ENCODE assay signal across 13 cellular contexts in genomic region chr10:77800738-77801266, GRCh38.
A peak's percentile ranks its signal among the peaks of the same experiment; 100 is the strongest.
DNase-seq lines count a peak whose midpoint lies in the region; ATAC-seq and TF ChIP-seq lines count a peak whose summit lies in the region.
"Had no signal": no experiment of that assay in that cellular context is flagged by ENCODE, and none has a peak within 500 bp of the region (broad histone marks: within the 10 kb centered on the region; RNA-seq: fewer than 3 reads in every experiment).

No MANE protein-coding gene starts in this region.

- H3K9me3 Mint-ChIP-seq in activated T-cell treated with anti-CD3 and anti-CD28 coated beads, Interleukin-2, amount 50 U/mL, for 72 hours, result no peaks in the 10 kb centered on the region
- H3K9me3 Mint-ChIP-seq in WTC11, result no peaks in the 10 kb centered on the region
- H3K9me3 Mint-ChIP-seq: naive B cell had no signal

- H3K27me3 ChIP-seq in effector memory CD4-positive, alpha-beta T cell (replicated peaks; ENCODE audit: control insufficient read depth, insufficient read depth, low read length, poor library complexity, severe bottlenecking), result no peaks in the 10 kb centered on the region
- H3K27me3 ChIP-seq in spleen (replicated peaks in 1 of 7) (no peaks in the 10 kb centered on the region), gastroesophageal sphincter (no peaks in the 10 kb centered on the region), thyroid gland (no peaks in the 10 kb centered on the region), hepatocyte (no peaks in the 10 kb centered on the region)

- H3K9me3 ChIP-seq in effector memory CD4-positive, alpha-beta T cell (ENCODE audit: control insufficient read depth, low read length), result no peaks in the 10 kb centered on the region
- H3K9me3 ChIP-seq in spleen (no peaks in the 10 kb centered on the region), gastroesophageal sphincter (no peaks in the 10 kb centered on the region), thyroid gland (no peaks in the 10 kb centered on the region), hepatocyte (ENCODE audit: low read depth) (no peaks in the 10 kb centered on the region)

- H3K4me3 ChIP-seq in effector memory CD4-positive, alpha-beta T cell (ENCODE audit: insufficient read depth, low read depth, low read length, poor library complexity, severe bottlenecking), result no peak overlapping the region
- H3K4me3 ChIP-seq in spleen (no peak overlapping the region), gastroesophageal sphincter (no peak overlapping the region), thyroid gland (replicated peaks in 1 of 3) (no peak overlapping the region), hepatocyte (no peak overlapping the region)

- H4K20me1 ChIP-seq in hepatocyte (ENCODE audit: insufficient read depth, poor library complexity, severe bottlenecking), result no peaks in the 10 kb centered on the region

- TF ChIP-seq CTCF in WTC11 (IDR thresholded peaks at IDR 0.05) (no peak), spleen (IDR thresholded peaks at IDR 0.05 in 8 of 11, conservative IDR thresholded peaks at IDR 0.05 in 3 of 11) (no peak), gastroesophageal sphincter (IDR thresholded peaks at IDR 0.05) (no peak), thyroid gland (IDR thresholded peaks at IDR 0.05) (no peak), hepatocyte (IDR thresholded peaks at IDR 0.05; ENCODE audit: poor library complexity) (no peak)

- no peaks in the 10 kb centered on the region for H3K36me3 ChIP-seq in effector memory CD4-positive, alpha-beta T cell (ENCODE audit: control insufficient read depth, insufficient read depth, low read length)
- H3K36me3 ChIP-seq in spleen (peaks cover 0 to 83% (median 7%) of the 10 kb centered on the region in 6 donors), gastroesophageal sphincter (peaks cover 0 to 100% of the 10 kb centered on the region in 2 donors), thyroid gland (peaks cover 41 to 80% of the 10 kb centered on the region in 2 donors), hepatocyte (replicated peaks; ENCODE audit: insufficient read depth, low read depth) (no peaks in the 10 kb centered on the region)

- WGBS in spleen, 5 donors, result 75 to 94% (median 91%) methylated on average over 5 of the region's 5 CpGs
- 55 to 61% methylated on average over 2 of the region's 5 CpGs for WGBS in gastroesophageal sphincter (ENCODE audit: low coverage in 1 of 2), 2 donors
- 93 to 98% methylated on average over 5 of the region's 5 CpGs for WGBS in thyroid gland, 2 donors
- 92% methylated on average over 5 of the region's 5 CpGs for WGBS in hepatocyte (ENCODE audit: low lambda C conversion rate, missing lambda C conversion rate)

- no peak for TF ChIP-seq EP300 in gastroesophageal sphincter (IDR thresholded peaks at IDR 0.05)

- peak overlapping the region; percentile 48 to 83 for H3K4me3 Mint-ChIP-seq in activated T-cell treated with anti-CD3 and anti-CD28 coated beads, Interleukin-2, amount 50 U/mL, for 72 hours
- no peak overlapping the region for H3K4me3 Mint-ChIP-seq in WTC11
- H3K4me3 Mint-ChIP-seq: activated naive CD8-positive, alpha-beta T cell; naive B cell had no signal

- ATAC-seq in activated T-cell treated with anti-CD3 and anti-CD28 coated beads, Interleukin-2, amount 50 U/mL, for 72 hours (replicated peaks in 1 of 2), result peak; percentile 5
- no peak for ATAC-seq in WTC11
- no peak for ATAC-seq in gastroesophageal sphincter

- H3K27ac ChIP-seq in effector memory CD4-positive, alpha-beta T cell (ENCODE audit: insufficient read depth, low read length, poor library complexity, severe bottlenecking), result peak overlapping the region; percentile 39
- H3K27ac ChIP-seq in spleen (no peak overlapping the region), gastroesophageal sphincter (no peak overlapping the region), thyroid gland (no peak overlapping the region), hepatocyte (no peak overlapping the region)
- H3K27ac ChIP-seq: VCaP had no signal

- H3K9me2 ChIP-seq in hepatocyte (replicated peaks; ENCODE audit: insufficient read depth), result no peaks in the 10 kb centered on the region

- no peak for DNase-seq in activated T-cell treated with anti-CD3 and anti-CD28 coated beads, Interleukin-2, amount 50 U/mL, for 72 hours
- no peak for DNase-seq in activated T-cell treated with anti-CD3 and anti-CD28 coated beads, Interleukin-2, amount 50 U/mL, for 1 hour
- DNase-seq in WTC11 (ENCODE audit: low spot score) (no peak), spleen (peak; percentile 35), thyroid gland (no peak), hepatocyte (ENCODE audit: low spot score) (no peak)
- no peak for DNase-seq in effector memory CD4-positive, alpha-beta T cell
- DNase-seq: Kasumi-1, naive B cell, NCI-H2171 had no signal

- H3K4me1 ChIP-seq in effector memory CD4-positive, alpha-beta T cell (ENCODE audit: control insufficient read depth, insufficient read depth, low read length, poor library complexity, severe bottlenecking), result peaks cover 14% of the 10 kb centered on the region
- H3K4me1 ChIP-seq in spleen, result no peaks in the 10 kb centered on the region
- H3K4me1 ChIP-seq in gastroesophageal sphincter, result no peaks in the 10 kb centered on the region
- H3K4me1 ChIP-seq in thyroid gland, result no peaks in the 10 kb centered on the region
- no peaks in the 10 kb centered on the region for H3K4me1 ChIP-seq in hepatocyte (ENCODE audit: insufficient read depth)

- CTCF ChIA-PET in WTC11 (lab: Charles Lee), result no interaction called here

- intact Hi-C loops in spleen (cut with DNase I; ENCODE audit: low total_unique reads), result no loop called here
- intact Hi-C loops in thyroid gland (cut with DNase I), result no loop called here

- H3K79me2 ChIP-seq in hepatocyte, result no peaks in the 10 kb centered on the region

- POLR2A ChIA-PET in WTC11 (lab: Charles Lee), result no interaction called here

- no peak overlapping the region for H2AFZ ChIP-seq in hepatocyte

- peaks cover 32% of the 10 kb centered on the region for H3K27me3 Mint-ChIP-seq in activated T-cell treated with anti-CD3 and anti-CD28 coated beads, Interleukin-2, amount 50 U/mL, for 72 hours (ENCODE audit: low read depth)
- no peaks in the 10 kb centered on the region for H3K27me3 Mint-ChIP-seq in WTC11 (ENCODE audit: low read depth)
- H3K27me3 Mint-ChIP-seq: activated naive CD8-positive, alpha-beta T cell; naive B cell had no signal

- no peak overlapping the region for H3K4me2 ChIP-seq in hepatocyte

- no peak for TF ChIP-seq POLR2A in spleen (IDR thresholded peaks at IDR 0.05)
- TF ChIP-seq POLR2A in gastroesophageal sphincter (IDR thresholded peaks at IDR 0.05), result no peak
- TF ChIP-seq POLR2A in thyroid gland (IDR thresholded peaks at IDR 0.05), result no peak

- peaks cover 32% of the 10 kb centered on the region for H3K4me1 Mint-ChIP-seq in activated T-cell treated with anti-CD3 and anti-CD28 coated beads, Interleukin-2, amount 50 U/mL, for 72 hours (ENCODE audit: low read depth)
- peaks cover 27% of the 10 kb centered on the region for H3K4me1 Mint-ChIP-seq in WTC11
- H3K4me1 Mint-ChIP-seq: naive B cell had no signal

- H3K36me3 Mint-ChIP-seq in activated T-cell treated with anti-CD3 and anti-CD28 coated beads, Interleukin-2, amount 50 U/mL, for 72 hours (ENCODE audit: insufficient read depth in 2 of 2), result no peaks in the 10 kb centered on the region
- peaks cover 51% of the 10 kb centered on the region for H3K36me3 Mint-ChIP-seq in WTC11
- H3K36me3 Mint-ChIP-seq: activated naive CD8-positive, alpha-beta T cell; naive B cell had no signal

- peak overlapping the region; percentile 75 for H3K27ac Mint-ChIP-seq in activated T-cell treated with anti-CD3 and anti-CD28 coated beads, Interleukin-2, amount 50 U/mL, for 72 hours
- H3K27ac Mint-ChIP-seq in WTC11, result peak overlapping the region; percentile 51
- H3K27ac Mint-ChIP-seq: activated naive CD8-positive, alpha-beta T cell had no signal

TF ChIP-seq in WTC11, 78 proteins besides CTCF, POLR2A, EP300 and RAD21:
- TF ChIP-seq TCF7 (CRISPR knock-in tag; IDR thresholded peaks at IDR 0.05; ENCODE audit: low read depth), result no peak
- no peak for TF ChIP-seq NFATC4 (CRISPR knock-in tag; IDR thresholded peaks at IDR 0.05)
- TF ChIP-seq PREB (CRISPR knock-in tag; IDR thresholded peaks at IDR 0.05; ENCODE audit: borderline replicate concordance), result no peak
- TF ChIP-seq TEAD4 (CRISPR knock-in tag; IDR thresholded peaks at IDR 0.05), result no peak
- TF ChIP-seq TEAD1 (CRISPR knock-in tag; IDR thresholded peaks at IDR 0.05), result no peak
- TF ChIP-seq JUN (CRISPR knock-in tag; IDR thresholded peaks at IDR 0.05), result no peak
- TF ChIP-seq ZNF396 (CRISPR knock-in tag; IDR thresholded peaks at IDR 0.05; ENCODE audit: borderline replicate concordance), result no peak
- TF ChIP-seq E2F4 (CRISPR knock-in tag; IDR thresholded peaks at IDR 0.05; ENCODE audit: borderline replicate concordance, low read depth), result no peak
- TF ChIP-seq ATF3 (CRISPR knock-in tag; conservative IDR thresholded peaks at IDR 0.05), result no peak
- no peak for TF ChIP-seq NR3C1 (CRISPR knock-in tag; conservative IDR thresholded peaks at IDR 0.05; ENCODE audit: low read depth)
- no peak for TF ChIP-seq ESRRA (CRISPR knock-in tag; IDR thresholded peaks at IDR 0.05; ENCODE audit: borderline replicate concordance)
- no peak for TF ChIP-seq KAT7 (CRISPR knock-in tag; IDR thresholded peaks at IDR 0.05; ENCODE audit: borderline replicate concordance)

Comparison
In these comparisons a context has a peak if more than half of its experiments do, and no peak if none do; other contexts are left out.
1. ATAC-seq: peak in activated T-cell treated with anti-CD3 and anti-CD28 coated beads, Interleukin-2, amount 50 U/mL, for 72 hours (2 of 2); none in WTC11 (single experiment) and gastroesophageal sphincter (single experiment).